ENCODE assay signal across 11 cellular contexts in genomic region chr21:21151231-21151630, GRCh38.
"Had no signal": no experiment of that assay in that cellular context is flagged by ENCODE, and none has a peak within 500 bp of the region (broad histone marks: within the 10 kb centered on the region; RNA-seq: fewer than 3 reads in every experiment).

No MANE protein-coding gene starts in this region.

- H3K4me3 ChIP-seq: GM23248, GM23338, HAP-1 had no signal

- H3K27ac ChIP-seq: GM23248 had no signal

- H3K36me3 ChIP-seq: HAP-1 had no signal

- H2AFZ ChIP-seq: GM23248, GM23338 had no signal

- H3K9me3 ChIP-seq: HAP-1 had no signal

- H3K4me3 Mint-ChIP-seq: GM23338, H9, HFFc6 had no signal

- ATAC-seq: GM23338, HCT116 had no signal

- DNase-seq: GM23248, GOT3, H7, H9, HCEC 1CT, HFFc6 had no signal

- H3K9me3 Mint-ChIP-seq: GM23338, H9, HFFc6 had no signal

- H3K27ac Mint-ChIP-seq: GM23338, H9, HFFc6 had no signal

- H3K4me1 ChIP-seq: HAP-1 had no signal

- H3K4me2 ChIP-seq: GM23338 had no signal

- FAIRE-seq: H1, H54 had no signal

- H3K4me1 Mint-ChIP-seq: H9 had no signal

- H3K9ac ChIP-seq: GM23248 had no signal
